ENCODE assay signal across 23 cellular contexts in the genomic region with DNA sequence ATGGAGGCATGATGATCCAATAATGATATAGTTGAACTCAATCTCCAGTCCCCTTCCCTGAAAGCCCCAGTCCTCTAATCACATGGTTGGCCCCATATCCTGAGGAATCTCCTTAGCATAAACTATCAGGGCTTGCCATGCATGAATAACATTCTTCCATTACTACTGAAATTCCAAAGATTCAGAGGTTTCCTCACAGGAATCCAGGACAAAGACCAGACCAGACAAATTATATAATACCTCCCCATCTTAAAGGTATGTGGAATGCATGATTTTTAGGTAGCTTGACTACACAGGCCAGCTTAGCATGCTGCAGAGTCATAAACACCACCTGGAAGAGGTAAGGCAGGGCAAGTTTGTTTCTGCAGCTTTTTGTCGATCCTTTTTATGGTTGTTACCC. TPM values are rescaled to one million over a fixed set of nuclear protein-coding genes. Genes with fewer than 3 reads are reported as not detected.
"Had no signal": no experiment of that assay in that cellular context is flagged by ENCODE, and none has a peak within 500 bp of the region (broad histone marks: within the 10 kb centered on the region; RNA-seq: fewer than 3 reads in every experiment).

No MANE protein-coding gene starts in this region.

- H3K27me3 Mint-ChIP-seq: central memory CD8-positive, alpha-beta T cell; memory B cell; natural killer cell treated with Interleukin-12 subunit alpha and Interleukin-12 subunit beta and Interleukin-15 and Interleukin-18, amount 100 ng/mL, for 72 hours; stimulated activated memory B cell treated with anti-CD40 and anti-IgM and Interleukin-4, amounts not matched to agents 10 μg/mL and 1 μg/mL and 100 μg/mL, for 72 hours had no signal

- H3K27ac ChIP-seq: heart right ventricle, left lung, lower lobe of right lung, neural progenitor cell, ovary, tibial artery had no signal

- H3K27ac Mint-ChIP-seq: memory B cell; natural killer cell treated with Interleukin-12 subunit alpha and Interleukin-12 subunit beta and Interleukin-15 and Interleukin-18, amount 100 ng/mL, for 72 hours; neural progenitor cell; stimulated activated memory B cell treated with anti-CD40 and anti-IgM and Interleukin-4, amounts not matched to agents 10 μg/mL and 1 μg/mL and 100 μg/mL, for 72 hours; stimulated activated naive CD8-positive, alpha-beta T cell treated with anti-CD3 and anti-CD28 coated beads, Interleukin-15, Interleukin-2, amounts not matched to agents 100 ng/mL and 50 ng/mL, for 24 hours had no signal

- ATAC-seq: heart right ventricle; left lung; lower lobe of right lung; mucosa of descending colon; natural killer cell treated with Interleukin-12 subunit alpha and Interleukin-12 subunit beta and Interleukin-15 and Interleukin-18, amount 100 ng/mL, for 72 hours; right cardiac atrium; stimulated activated memory B cell treated with anti-CD40 and anti-IgM and Interleukin-4, amounts not matched to agents 10 μg/mL and 1 μg/mL and 100 μg/mL, for 72 hours had no signal

- H3K9me3 ChIP-seq: lower lobe of right lung, mucosa of descending colon, ovary, tibial artery had no signal

- H3K9me3 Mint-ChIP-seq: central memory CD8-positive, alpha-beta T cell had no signal

- H3K36me3 ChIP-seq: ovary had no signal

- H3K4me2 ChIP-seq: neural progenitor cell had no signal

- H3K4me3 Mint-ChIP-seq: central memory CD8-positive, alpha-beta T cell; memory B cell; natural killer cell treated with Interleukin-12 subunit alpha and Interleukin-12 subunit beta and Interleukin-15 and Interleukin-18, amount 100 ng/mL, for 72 hours; neural progenitor cell; stimulated activated memory B cell treated with anti-CD40 and anti-IgM and Interleukin-4, amounts not matched to agents 10 μg/mL and 1 μg/mL and 100 μg/mL, for 72 hours; stimulated activated naive CD8-positive, alpha-beta T cell treated with anti-CD3 and anti-CD28 coated beads, Interleukin-15, Interleukin-2, amounts not matched to agents 100 ng/mL and 50 ng/mL, for 24 hours had no signal

- H3K4me3 ChIP-seq: heart right ventricle, left lung, lower lobe of right lung, mucosa of descending colon, neural progenitor cell, ovary, tibial artery had no signal

- FAIRE-seq: colon, endothelial cell of umbilical vein, frontal cortex, islet of Langerhans had no signal

- H3K27me3 ChIP-seq: heart right ventricle, left lung, neural progenitor cell, ovary, tibial artery had no signal

- DNase-seq: dermis blood vessel endothelial cell; erythroblast; heart right ventricle; hypothalamus; left lung; lower lobe of right lung; mucosa of descending colon; nucleus accumbens; ovary; right cardiac atrium; stimulated activated CD4-positive, alpha-beta T cell treated with anti-CD3 and anti-CD28 coated beads, Interleukin-4, amount 100 ng/mL, for 1 hour; tibial artery had no signal

- H3K9ac ChIP-seq: neural progenitor cell had no signal

- H2AFZ ChIP-seq: neural progenitor cell had no signal

- H3K4me1 ChIP-seq: left lung, lower lobe of right lung, neural progenitor cell, tibial artery had no signal

- H3K4me1 Mint-ChIP-seq: central memory CD8-positive, alpha-beta T cell; neural progenitor cell; stimulated activated memory B cell treated with anti-CD40 and anti-IgM and Interleukin-4, amounts not matched to agents 10 μg/mL and 1 μg/mL and 100 μg/mL, for 72 hours had no signal

RNA-seq across cellular contexts. Expression of a gene that starts 15.6 kb away (rescaled TPM):
- total RNA-seq: ureter had no signal
